In the genomic region with DNA sequence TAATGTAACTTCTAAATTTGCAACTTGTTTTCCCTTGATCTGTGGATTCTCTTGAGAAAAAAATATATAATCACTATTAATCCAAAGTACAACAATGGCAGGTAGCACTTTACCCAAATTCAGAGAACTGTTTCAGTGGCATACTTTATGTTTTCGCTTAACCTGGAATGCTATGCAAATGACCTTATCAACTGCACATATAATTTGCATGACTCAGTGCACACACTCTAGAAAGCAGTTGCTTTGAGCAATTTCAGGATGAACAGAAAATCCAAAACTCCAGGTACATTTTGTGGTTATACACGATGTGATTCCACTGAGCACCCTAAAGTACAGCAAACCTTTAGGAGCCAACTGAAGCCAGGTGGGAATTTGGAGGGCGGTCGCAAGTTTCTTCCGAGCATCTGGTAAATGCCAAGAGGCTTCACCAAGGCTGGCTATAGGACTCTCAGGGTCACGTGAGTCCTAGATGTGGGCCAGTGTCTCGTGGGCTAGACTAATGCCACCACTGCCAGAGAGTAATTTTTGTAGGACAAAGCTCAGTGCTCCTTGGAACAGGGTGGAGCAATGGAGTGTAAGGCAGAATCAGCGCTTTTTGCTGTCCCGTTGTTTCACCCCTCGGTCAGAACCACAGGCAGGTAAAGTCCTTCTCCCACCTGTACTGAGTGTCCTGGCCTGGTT, we compare ENCODE assay signal across 28 cellular contexts. TPM values are rescaled to one million over a fixed set of nuclear protein-coding genes. Genes with fewer than 3 reads are reported as not detected.
"Had no signal": no experiment of that assay in that cellular context is flagged by ENCODE, and none has a peak within 500 bp of the region (broad histone marks: within the 10 kb centered on the region; RNA-seq: fewer than 3 reads in every experiment).

No MANE protein-coding gene starts in this region.

- H3K36me3 ChIP-seq: ascending aorta, breast epithelium, gastroesophageal sphincter, left lung, pancreas, tibial nerve had no signal

- DNase-seq: activated CD4-positive, alpha-beta T cell treated with anti-CD3 and anti-CD28 coated beads, Interleukin-2, amount 50 U/mL, for 4 hours; activated CD8-positive, alpha-beta memory T cell treated with anti-CD3 and anti-CD28 coated beads for 24 hours; activated CD8-positive, alpha-beta memory T cell treated with anti-CD3 and anti-CD28 coated beads, Interleukin-2, amount 50 U/mL, for 4 hours; activated T-cell treated with anti-CD3 and anti-CD28 coated beads, Interleukin-2, amount 50 U/mL, for 24 hours; cortex of kidney; endodermal cell; head of caudate nucleus; hypothalamus; left lung; natural killer cell; pancreas; psoas muscle; right cardiac atrium; stimulated activated CD4-positive, alpha-beta T cell treated with anti-CD3 and anti-CD28 coated beads, Interleukin-2, amount 100 ng/mL, for 24 hours; stimulated activated naive CD8-positive, alpha-beta T cell treated with anti-CD3 and anti-CD28 coated beads, Interleukin-15, amount 100 ng/mL, for 72 hours; T1000 had no signal

- H3K27me3 ChIP-seq: ascending aorta, breast epithelium, gastroesophageal sphincter, left lung, pancreas, tibial nerve had no signal

- H3K4me3 Mint-ChIP-seq: activated T-cell treated with anti-CD3 and anti-CD28 coated beads, Interleukin-2, amount 50 U/mL, for 24 hours; activated T-helper 17 cell treated with anti-CD3 and anti-CD28 coated beads, Interleukin-2, amount 50 U/mL, for 72 hours; endodermal cell; mesothelial cell of epicardium; natural killer cell; stimulated activated effector memory CD8-positive, alpha-beta T cell treated with anti-CD3 and anti-CD28 coated beads, Interleukin-12 subunit alpha, Interleukin-12 subunit beta, amount 100 ng/mL, for 72 hours; stimulated activated naive CD8-positive, alpha-beta T cell treated with anti-CD3 and anti-CD28 coated beads, Interleukin-15, amount 100 ng/mL, for 72 hours; T-helper 1 cell treated with Interleukin-12 subunit alpha and Interleukin-12 subunit beta and Interleukin-4 antibody, amounts not matched to agents 30 μg/mL and 1 μg/mL, for 36 hours; WTC11 had no signal

- H3K4me1 Mint-ChIP-seq: activated T-helper 17 cell treated with anti-CD3 and anti-CD28 coated beads, Interleukin-2, amount 50 U/mL, for 72 hours; endodermal cell; natural killer cell; stimulated activated effector memory CD8-positive, alpha-beta T cell treated with anti-CD3 and anti-CD28 coated beads, Interleukin-12 subunit alpha, Interleukin-12 subunit beta, amount 100 ng/mL, for 72 hours; stimulated activated naive CD8-positive, alpha-beta T cell treated with anti-CD3 and anti-CD28 coated beads, Interleukin-15, amount 100 ng/mL, for 72 hours; WTC11 had no signal

- H3K9me3 Mint-ChIP-seq: activated naive CD4-positive, alpha-beta T cell treated with anti-CD3 and anti-CD28 coated beads, Interleukin-2, amount 50 U/mL, for 72 hours; activated T-cell treated with anti-CD3 and anti-CD28 coated beads, Interleukin-2, amount 50 U/mL, for 24 hours; activated T-helper 17 cell treated with anti-CD3 and anti-CD28 coated beads, Interleukin-2, amount 50 U/mL, for 72 hours; mesothelial cell of epicardium; natural killer cell; stimulated activated effector memory CD8-positive, alpha-beta T cell treated with anti-CD3 and anti-CD28 coated beads, Interleukin-12 subunit alpha, Interleukin-12 subunit beta, amount 100 ng/mL, for 72 hours; stimulated activated naive CD8-positive, alpha-beta T cell treated with anti-CD3 and anti-CD28 coated beads, Interleukin-15, amount 100 ng/mL, for 72 hours; T-helper 1 cell treated with Interleukin-12 subunit alpha and Interleukin-12 subunit beta and Interleukin-4 antibody, amounts not matched to agents 30 μg/mL and 1 μg/mL, for 36 hours; WTC11 had no signal

- H3K4me3 ChIP-seq: ascending aorta, breast epithelium, gastroesophageal sphincter, left lung, pancreas, psoas muscle, skin epidermis, tibial nerve had no signal

- H3K27ac ChIP-seq: ascending aorta, breast epithelium, gastroesophageal sphincter, left lung, pancreas, psoas muscle, tibial nerve had no signal

- H3K9me3 ChIP-seq: ascending aorta, breast epithelium, left lung, pancreas, psoas muscle had no signal

- ATAC-seq: activated naive CD4-positive, alpha-beta T cell treated with anti-CD3 and anti-CD28 coated beads, Interleukin-2, amount 50 U/mL, for 72 hours; activated T-helper 17 cell treated with anti-CD3 and anti-CD28 coated beads, Interleukin-2, amount 50 U/mL, for 72 hours; gastroesophageal sphincter; left lung; natural killer cell; pancreas; psoas muscle; right cardiac atrium; stimulated activated effector memory CD8-positive, alpha-beta T cell treated with anti-CD3 and anti-CD28 coated beads, Interleukin-12 subunit alpha, Interleukin-12 subunit beta, amount 100 ng/mL, for 72 hours; stimulated activated naive CD8-positive, alpha-beta T cell treated with anti-CD3 and anti-CD28 coated beads, Interleukin-15, amount 100 ng/mL, for 72 hours; WTC11 had no signal

- H3K27ac Mint-ChIP-seq: activated naive CD4-positive, alpha-beta T cell treated with anti-CD3 and anti-CD28 coated beads, Interleukin-2, amount 50 U/mL, for 72 hours; activated T-cell treated with anti-CD3 and anti-CD28 coated beads, Interleukin-2, amount 50 U/mL, for 24 hours; activated T-helper 17 cell treated with anti-CD3 and anti-CD28 coated beads, Interleukin-2, amount 50 U/mL, for 72 hours; endodermal cell; mesothelial cell of epicardium; natural killer cell; stimulated activated effector memory CD8-positive, alpha-beta T cell treated with anti-CD3 and anti-CD28 coated beads, Interleukin-12 subunit alpha, Interleukin-12 subunit beta, amount 100 ng/mL, for 72 hours; stimulated activated naive CD8-positive, alpha-beta T cell treated with anti-CD3 and anti-CD28 coated beads, Interleukin-15, amount 100 ng/mL, for 72 hours; T-helper 1 cell treated with Interleukin-12 subunit alpha and Interleukin-12 subunit beta and Interleukin-4 antibody, amounts not matched to agents 30 μg/mL and 1 μg/mL, for 36 hours; WTC11 had no signal

- FAIRE-seq: islet of Langerhans, pancreas had no signal

- H3K4me1 ChIP-seq: ascending aorta, breast epithelium, gastroesophageal sphincter, left lung, pancreas, psoas muscle, tibial nerve had no signal

- H3K36me3 Mint-ChIP-seq: activated naive CD4-positive, alpha-beta T cell treated with anti-CD3 and anti-CD28 coated beads, Interleukin-2, amount 50 U/mL, for 72 hours; mesothelial cell of epicardium; natural killer cell; stimulated activated effector memory CD8-positive, alpha-beta T cell treated with anti-CD3 and anti-CD28 coated beads, Interleukin-12 subunit alpha, Interleukin-12 subunit beta, amount 100 ng/mL, for 72 hours; WTC11 had no signal

RNA-seq across cellular contexts. Expression of a gene that starts 37.4 kb away (rescaled TPM):
- total RNA-seq: activated naive CD4-positive, alpha-beta T cell treated with anti-CD3 and anti-CD28 coated beads, Interleukin-2, amount 50 U/mL, for 72 hours; activated T-helper 17 cell treated with anti-CD3 and anti-CD28 coated beads, Interleukin-2, amount 50 U/mL, for 72 hours; mesothelial cell of epicardium; natural killer cell had no signal
